8 cellular contexts compared by ENCODE assay signal in genomic region chr19:13150187-13150918, GRCh38. TPM values are rescaled to one million over a fixed set of nuclear protein-coding genes. Genes with fewer than 3 reads are reported as not detected.
DNase-seq lines count a peak whose midpoint lies in the region; ATAC-seq and TF ChIP-seq lines count a peak whose summit lies in the region.

Gene IER2 (plus strand): TSS chr19:13150411. CDS start chr19:13153187, 2,776 bp downstream.
Gene STX10 (minus strand): TSS chr19:13150375. CDS start chr19:13150173, 202 bp downstream.

- DNase-seq in AG09309 (ENCODE audit: low read depth) (peak; percentile 84), NCI-H524 treated with DMSO at 0.1 percent for 48 hours (lab: John Stamatoyannopoulos, UW) (peak; percentile 76), colonic mucosa (peak; percentile 96), left colon (peak; percentile 95 to 96)
- peak; percentile 95 for DNase-seq in activated CD4-positive, alpha-beta T cell treated with anti-CD3 and anti-CD28 coated beads for 48 hours
- DNase-seq in stimulated activated CD4-positive, alpha-beta T cell treated with anti-CD3 and anti-CD28 coated beads, Interleukin-1b, Interleukin-23, amount 100 ng/mL, for 48 hours: peak; percentile 92

- H3K9me3 ChIP-seq in colonic mucosa: no peaks in the 10 kb centered on the region

- no peaks in the 10 kb centered on the region for H3K27me3 ChIP-seq in colonic mucosa

- H3K36me3 ChIP-seq in colonic mucosa: no peaks in the 10 kb centered on the region

- ATAC-seq in GM18909 (IDR thresholded peaks at IDR 0.05; ENCODE audit: poor library complexity, unreplicated experiment): peak; percentile 36
- peak; percentile 33 for ATAC-seq in HG03442 (IDR thresholded peaks at IDR 0.05; ENCODE audit: unreplicated experiment)
- ATAC-seq in left colon: peak; percentile 55

- TF ChIP-seq CTCF in AG09309 (IDR thresholded peaks at IDR 0.05; ENCODE audit: control insufficient read depth, insufficient read depth, low read depth, low read length, missing control alignments) (peak; percentile 60), colonic mucosa (IDR thresholded peaks at IDR 0.05) (peak; percentile 56)

- H3K4me1 ChIP-seq in colonic mucosa: peaks cover 5% of the 10 kb centered on the region

- peak within 1 kb of the TSS; percentile 99 to 100 for H3K9ac ChIP-seq in colonic mucosa (ENCODE audit: low read depth in 2 of 2, low read length in 2 of 2)

- intact Hi-C loops in colonic mucosa (cut with DNase I): no loop called here
- intact Hi-C loops in left colon (cut with DNase I, micrococcal nuclease): no loop called here

- H3K4me3 ChIP-seq in AG09309 (ENCODE audit: control insufficient read depth, low read depth, low read length) (peak within 1 kb of the TSS; percentile 71), colonic mucosa (peak within 1 kb of the TSS; percentile 71)

- peak within 1 kb of the TSS; percentile 98 for H3K27ac ChIP-seq in colonic mucosa

RNA-seq across cellular contexts. Expression of gene IER2, which starts in this region (rescaled TPM):
- total RNA-seq in colonic mucosa (100 to 1,000 TPM in 1 of 2 donors, 10 to 100 TPM in 1; 83.4 to 116 TPM), left colon (100 to 1,000 TPM; 116 to 155 TPM)

RNA-seq across cellular contexts. Expression of gene STX10, which starts in this region (rescaled TPM):
- 10 to 100 TPM; 51.0 to 78.2 TPM for total RNA-seq in colonic mucosa
- 10 to 100 TPM; 48.0 to 66.0 TPM for total RNA-seq in left colon

Comparison
In these comparisons a context has a peak if more than half of its experiments do, and no peak if none do; other contexts are left out.
1. Peak in every context shown above with its lines: DNase-seq, ATAC-seq, H3K4me3 ChIP-seq and H3K27ac ChIP-seq.